18 cellular contexts compared by ENCODE assay signal in the genomic region with DNA sequence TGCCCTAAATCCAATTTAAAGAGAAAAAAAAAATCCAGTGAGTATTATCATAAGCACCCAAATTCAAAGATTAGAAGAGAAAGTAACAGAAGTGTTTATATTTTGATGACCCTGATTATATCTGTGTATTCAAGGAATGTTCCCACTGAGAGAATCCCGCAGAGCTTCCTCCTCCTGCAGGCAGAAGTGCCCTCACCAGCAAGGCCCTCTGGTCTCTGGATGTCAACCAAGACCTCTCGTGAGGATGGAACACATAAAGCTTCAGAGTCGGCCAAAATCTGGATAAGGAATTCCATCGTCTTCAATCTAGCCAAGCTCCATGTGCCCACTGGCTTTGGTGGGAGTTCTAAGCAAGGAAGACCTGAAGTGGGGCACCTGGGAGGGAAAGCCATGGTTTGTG. TPM values are rescaled to one million over a fixed set of nuclear protein-coding genes. Genes with fewer than 3 reads are reported as not detected.
A peak's percentile ranks its signal among the peaks of the same experiment; 100 is the strongest.
DNase-seq lines count a peak whose midpoint lies in the region; TF ChIP-seq lines count a peak whose summit lies in the region.
"Had no signal": no experiment of that assay in that cellular context is flagged by ENCODE, and none has a peak within 500 bp of the region (broad histone marks: within the 10 kb centered on the region; RNA-seq: fewer than 3 reads in every experiment).

No MANE protein-coding gene starts in this region.

- peaks cover 85% of the 10 kb centered on the region for H3K4me1 ChIP-seq in A673 (ENCODE audit: insufficient read depth, low read length, poor library complexity, severe bottlenecking)
- H3K4me1 ChIP-seq in osteoblast (ENCODE audit: insufficient read depth, low read length), result peaks cover 30% of the 10 kb centered on the region
- no peaks in the 10 kb centered on the region for H3K4me1 ChIP-seq in breast epithelium

- BruUV-seq in A673 (replicated peaks; lab: Mats Ljungman, UMichigan), result no TSS peak

- no peak overlapping the region for H3K4me3 ChIP-seq in A673 (ENCODE audit: low read depth, low read length, poor library complexity, severe bottlenecking)
- no peak overlapping the region for H3K4me3 ChIP-seq in fibroblast of villous mesenchyme (ENCODE audit: low read depth, low read length)
- H3K4me3 ChIP-seq in osteoblast (ENCODE audit: insufficient read depth, low read length), result no peak overlapping the region
- no peak overlapping the region for H3K4me3 ChIP-seq in breast epithelium
- H3K4me3 ChIP-seq: GM12878 had no signal

- peaks cover 14% of the 10 kb centered on the region for H4K20me1 ChIP-seq in osteoblast (ENCODE audit: insufficient read depth, low read length)

- H3K9me3 ChIP-seq in A673 (ENCODE audit: low read depth, low read length, poor library complexity, severe bottlenecking) (no peaks in the 10 kb centered on the region), osteoblast (ENCODE audit: low read depth, low read length) (no peaks in the 10 kb centered on the region), breast epithelium (no peaks in the 10 kb centered on the region)
- H3K9me3 ChIP-seq: Caco-2 had no signal

- H3K27ac ChIP-seq in A673 (ENCODE audit: low read depth, low read length, poor library complexity, severe bottlenecking) (peak overlapping the region; percentile 68), osteoblast (ENCODE audit: low read depth, low read length) (no peak overlapping the region), breast epithelium (peak overlapping the region in 1 of 2 donors; percentile 7)
- H3K27ac ChIP-seq: 22Rv1 had no signal

- H3K36me3 ChIP-seq in A673 (ENCODE audit: insufficient read depth, low read length, poor library complexity, severe bottlenecking) (peaks cover 2% of the 10 kb centered on the region), osteoblast (ENCODE audit: insufficient read depth, low read length) (no peaks in the 10 kb centered on the region), breast epithelium (no peaks in the 10 kb centered on the region)

- DNase-seq in A673 (ENCODE audit: low spot score), result peak; percentile 18
- DNase-seq in amniotic epithelial cell (ENCODE audit: low read depth), result peak; percentile 47
- peak; percentile 93 for DNase-seq in fibroblast of villous mesenchyme (ENCODE audit: low read depth)
- DNase-seq in osteoblast (ENCODE audit: insufficient read length, low spot score, missing footprints), result peak; percentile 6
- no peak for DNase-seq in NOMO-1 treated with DMSO at 0.1 percent for 48 hours (lab: John Stamatoyannopoulos, UW; ENCODE audit: unreplicated experiment)
- no peak for DNase-seq in breast epithelium (ENCODE audit: low spot score in 2 of 2)
- no peak for DNase-seq in NCI-H146 treated with DMSO at 0.1 percent for 48 hours (lab: John Stamatoyannopoulos, UW; ENCODE audit: unreplicated experiment)
- DNase-seq in NCI-H510A (lab: John Stamatoyannopoulos, UW), result no peak
- DNase-seq: Caco-2, KBM-7, NCI-H187, NCI-H2107, NCI-H510A treated with DMSO at 0.1 percent for 48 hours, NCI-H774, OCI-M1, SHP77 had no signal

- peaks cover 5% of the 10 kb centered on the region for H3K79me2 ChIP-seq in osteoblast (ENCODE audit: insufficient read depth, low read length)

- intact Hi-C loops in A673 (cut with micrococcal nuclease; ENCODE audit: unreplicated experiment), result no loop called here
- intact Hi-C loops in breast epithelium (cut with DNase I; ENCODE audit: low total_unique reads), result no loop called here

- no peak overlapping the region for H2AFZ ChIP-seq in osteoblast (ENCODE audit: low read length)

- H3K4me2 ChIP-seq in osteoblast (ENCODE audit: insufficient read depth, low read length), result no peak overlapping the region

- TF ChIP-seq POLR2A in breast epithelium (IDR thresholded peaks at IDR 0.05), result no peak

- no peak for TF ChIP-seq CTCF in A673 (conservative IDR thresholded peaks at IDR 0.05; ENCODE audit: low read depth, low read length)
- TF ChIP-seq CTCF in fibroblast of villous mesenchyme (IDR thresholded peaks at IDR 0.05; ENCODE audit: insufficient read depth, low read depth, low read length), result no peak
- no peak for TF ChIP-seq CTCF in osteoblast (IDR thresholded peaks at IDR 0.05; ENCODE audit: extremely low read depth, low read depth, low read length)
- no peak for TF ChIP-seq CTCF in breast epithelium (IDR thresholded peaks at IDR 0.05)

- CTCF ChIA-PET in A673 (lab: Charles Lee), result no interaction called here

- H3K27me3 ChIP-seq in A673 (replicated peaks; ENCODE audit: insufficient read depth, low read depth, low read length, poor library complexity) (no peaks in the 10 kb centered on the region), osteoblast (ENCODE audit: insufficient read depth, low read length) (no peaks in the 10 kb centered on the region), breast epithelium (no peaks in the 10 kb centered on the region)

- POLR2A ChIA-PET in A673 (lab: Charles Lee; ENCODE audit: low non-redundant PET), result no interaction called here

RNA-seq across cellular contexts. Expression of gene PTCH1, which starts 18.1 kb away (rescaled TPM):
- total RNA-seq in A673 (2021) (32.6 and 36.5 TPM in 2 replicates), fibroblast of villous mesenchyme (1.7 and 2.9 TPM in 2 replicates), osteoblast (3.3 and 7.7 TPM in 2 replicates), breast epithelium (1 to 10 TPM; 6.6 to 9.9 (median 6.6) TPM)

Comparison
In these comparisons a context has a peak if more than half of its experiments do, and no peak if none do; other contexts are left out.
1. DNase-seq: peak in A673 (single experiment), amniotic epithelial cell (single experiment), fibroblast of villous mesenchyme (single experiment) and osteoblast (single experiment); none in NOMO-1 treated with DMSO at 0.1 percent for 48 hours (single experiment), breast epithelium (0 of 2), NCI-H146 treated with DMSO at 0.1 percent for 48 hours (single experiment) and NCI-H510A (single experiment).